Comparison of ENCODE assay signal across 32 cellular contexts in genomic region chr10:77881636-77882035, GRCh38. TPM values are rescaled to one million over a fixed set of nuclear protein-coding genes. Genes with fewer than 3 reads are reported as not detected.
DNase-seq lines count a peak whose midpoint lies in the region; ATAC-seq and TF ChIP-seq lines count a peak whose summit lies in the region.
"Had no signal": no experiment of that assay in that cellular context is flagged by ENCODE, and none has a peak within 500 bp of the region (broad histone marks: within the 10 kb centered on the region; RNA-seq: fewer than 3 reads in every experiment).

No MANE protein-coding gene starts in this region.

- H3K9me2 ChIP-seq in GM23338 (ENCODE audit: insufficient read depth) (no peaks in the 10 kb centered on the region), PC-3 (replicated peaks; ENCODE audit: low read length) (no peaks in the 10 kb centered on the region)

- H3K36me3 ChIP-seq in GM23338 (ENCODE audit: insufficient read depth) (no peaks in the 10 kb centered on the region), psoas muscle (ENCODE audit: insufficient read depth in 1 of 2, low read depth in 1 of 2) (no peaks in the 10 kb centered on the region), PC-3 (ENCODE audit: low read depth, low read length) (0 out of 2 replicates have a peak, but pooled peaks cover 4% of the 10 kb centered on the region)

- H4K20me1 ChIP-seq in GM23338 (replicated peaks; ENCODE audit: insufficient read depth) (no peaks in the 10 kb centered on the region), PC-3 (ENCODE audit: low read length) (no peaks in the 10 kb centered on the region; the same call in 1 of the 2 replicates)

- H3K36me3 Mint-ChIP-seq in GM23338 (ENCODE audit: low read depth) (peaks cover 6% of the 10 kb centered on the region; the same call in 2 of the 3 replicates), immature natural killer cell (peaks cover 0 to 8% (median 0%) of the 10 kb centered on the region in 3 donors)
- H3K36me3 Mint-ChIP-seq: activated naive CD8-positive, alpha-beta T cell treated with anti-CD3 and anti-CD28 coated beads for 36 hours; mesothelial cell of epicardium; naive B cell had no signal

- H3K4me1 Mint-ChIP-seq in GM23338 (peaks cover 71% of the 10 kb centered on the region), immature natural killer cell (peaks cover 51 to 61% of the 10 kb centered on the region in 2 donors)

- H3K4me2 ChIP-seq in GM23338 (0 out of 2 replicates have a peak overlapping the region, but pooled peaks have one; percentile 55), PC-3 (ENCODE audit: low read length) (no peak overlapping the region)
- H3K4me2 ChIP-seq: BLaER1 treated with 17β-estradiol and CSF1 and Interleukin-3, amounts not matched to agents 10 nM and 100 nM had no signal

- WGBS in psoas muscle, 3 donors, result 44 to 56% (median 44%) methylated on average over 4 of the region's 4 CpGs

- H3F3A ChIP-seq in GM23338 (replicated peaks; ENCODE audit: low read depth) (peaks cover 25% of the 10 kb centered on the region), PC-3 (ENCODE audit: low read length, unreplicated experiment) (no peaks in the 10 kb centered on the region)

- TF ChIP-seq CTCF in GM23338 (conservative IDR thresholded peaks at IDR 0.05; ENCODE audit: low read depth in 2 of 2) (no peak), psoas muscle (IDR thresholded peaks at IDR 0.05) (no peak), PC-3 (conservative IDR thresholded peaks at IDR 0.05; ENCODE audit: low read depth, low read length) (no peak)

- H3K9me3 ChIP-seq in psoas muscle (no peaks in the 10 kb centered on the region), PC-3 (ENCODE audit: low read length) (no peaks in the 10 kb centered on the region)
- H3K9me3 ChIP-seq: BLaER1 treated with 17β-estradiol and CSF1 and Interleukin-3, amounts not matched to agents 10 nM and 100 nM had no signal

- H2AFZ ChIP-seq in GM23338 (no peak overlapping the region), PC-3 (ENCODE audit: low read length) (no peak overlapping the region)

- CTCF ChIA-PET in PC-3 (lab: Charles Lee), result no interaction called here

- H3K27ac Mint-ChIP-seq in GM23338 (peak overlapping the region; percentile 72), immature natural killer cell (peak overlapping the region in 5 of 6 donors; percentile 46 to 99 (median 74))
- H3K27ac Mint-ChIP-seq: activated naive CD8-positive, alpha-beta T cell treated with anti-CD3 and anti-CD28 coated beads for 36 hours; mesothelial cell of epicardium had no signal

- H3K27me3 Mint-ChIP-seq in GM23338 (ENCODE audit: insufficient read depth, low read depth, poor library complexity) (peaks cover 17% of the 10 kb centered on the region), immature natural killer cell (ENCODE audit: low read depth in 3 of 3) (peaks cover 8 to 11% (median 9%) of the 10 kb centered on the region in 3 donors)
- H3K27me3 Mint-ChIP-seq: activated naive CD8-positive, alpha-beta T cell treated with anti-CD3 and anti-CD28 coated beads for 36 hours; naive B cell; type B pancreatic cell had no signal

- H3K4me3 ChIP-seq in GM23338 (no peak overlapping the region), psoas muscle (no peak overlapping the region), PC-3 (ENCODE audit: low read length) (no peak overlapping the region)
- H3K4me3 ChIP-seq: BLaER1 treated with 17β-estradiol and CSF1 and Interleukin-3, amounts not matched to agents 10 nM and 100 nM; K562 had no signal

- ATAC-seq in GM23338, result no peak
- ATAC-seq in psoas muscle, result peak; percentile 85 to 90 (median 88)
- no peak for ATAC-seq in PC-3
- no peak for ATAC-seq in HG03521 (IDR thresholded peaks at IDR 0.05; ENCODE audit: unreplicated experiment)
- ATAC-seq: K562 had no signal

- no TSS peak for BruUV-seq in PC-3 (replicated peaks; lab: Mats Ljungman, UMichigan)

- POLR2A ChIA-PET in PC-3 (lab: Charles Lee; ENCODE audit: unreplicated experiment), result no interaction called here

- H3K4me3 Mint-ChIP-seq in GM23338, result no peak overlapping the region
- H3K4me3 Mint-ChIP-seq in immature natural killer cell, result no peak overlapping the region
- H3K4me3 Mint-ChIP-seq: activated naive CD8-positive, alpha-beta T cell treated with anti-CD3 and anti-CD28 coated beads for 36 hours; mesothelial cell of epicardium; naive B cell; type B pancreatic cell had no signal

- no peaks in the 10 kb centered on the region; the same call in 2 of the 3 replicates for H3K9me3 Mint-ChIP-seq in GM23338
- no peaks in the 10 kb centered on the region for H3K9me3 Mint-ChIP-seq in immature natural killer cell
- H3K9me3 Mint-ChIP-seq: activated naive CD8-positive, alpha-beta T cell treated with anti-CD3 and anti-CD28 coated beads for 36 hours; mesothelial cell of epicardium; type B pancreatic cell had no signal

- H3K27ac ChIP-seq in GM23338 (ENCODE audit: low read depth), result 0 out of 2 replicates have a peak overlapping the region, but pooled peaks have one; percentile 69
- H3K27ac ChIP-seq in psoas muscle, result peak overlapping the region; percentile 80
- no peak overlapping the region for H3K27ac ChIP-seq in PC-3 (ENCODE audit: low read length)
- H3K27ac ChIP-seq: BLaER1 treated with 17β-estradiol and CSF1 and Interleukin-3, amounts not matched to agents 10 nM and 100 nM had no signal

- no peak for DNase-seq in GM23338 (ENCODE audit: low spot score)
- DNase-seq in M059J (ENCODE audit: low read depth), result peak; percentile 70
- no peak for DNase-seq in immature natural killer cell
- peak; percentile 57 to 83 for DNase-seq in psoas muscle
- no peak for DNase-seq in PC-3
- DNase-seq in NCI-H2107 (lab: John Stamatoyannopoulos, UW), result no peak
- no peak for DNase-seq in activated CD8-positive, alpha-beta memory T cell treated with anti-CD3 and anti-CD28 coated beads, Interleukin-2, amount 50 U/mL, for 4 hours
- DNase-seq: activated CD4-positive, alpha-beta T cell treated with anti-CD3 and anti-CD28 coated beads for 48 hours; activated CD8-positive, alpha-beta memory T cell treated with anti-CD3 and anti-CD28 coated beads for 24 hours; activated effector memory CD4-positive, alpha-beta T cell treated with anti-CD3 and anti-CD28 coated beads, Interleukin-2, amount 50 U/mL, for 16 hours; activated naive CD8-positive, alpha-beta T cell treated with anti-CD3 and anti-CD28 coated beads for 36 hours; activated T-cell treated with anti-CD3 and anti-CD28 coated beads, Interleukin-2, amount 50 U/mL, for 1 hour; aorta; caudate nucleus; cortex of kidney; effector memory CD4-positive, alpha-beta T cell; glutamatergic neuron; islet precursor cell; MM.1S; naive B cell; NCI-H1105 treated with DMSO at 0.1 percent for 48 hours; NCI-H2029 treated with DMSO at 0.1 percent for 48 hours; NCI-H526; NK-92 treated with Interleukin-12 subunit alpha and Interleukin-12 subunit beta, amount 100 ng/mL, for 24 hours; SIG-M5; stimulated activated naive CD4-positive, alpha-beta T cell; WERI-Rb-1 had no signal

- intact Hi-C loops in psoas muscle (cut with DNase I) (no loop called here), PC-3 (cut with micrococcal nuclease) (loop anchor here (2.0 kb wide), 1 partner anchor 17 kb away; no protein-coding TSS in a partner anchor)

- peaks cover 45% of the 10 kb centered on the region for H3K4me1 ChIP-seq in GM23338 (ENCODE audit: insufficient read depth)
- peaks cover 66% of the 10 kb centered on the region for H3K4me1 ChIP-seq in psoas muscle
- no peaks in the 10 kb centered on the region for H3K4me1 ChIP-seq in PC-3 (ENCODE audit: insufficient read depth, low read length)

- no peak overlapping the region for H3K9ac ChIP-seq in PC-3 (ENCODE audit: low read length)
- H3K9ac ChIP-seq: BLaER1 treated with 17β-estradiol and CSF1 and Interleukin-3, amounts not matched to agents 10 nM and 100 nM had no signal

- H3K27me3 ChIP-seq in GM23338 (ENCODE audit: insufficient read depth) (no peaks in the 10 kb centered on the region), psoas muscle (ENCODE audit: insufficient read depth in 3 of 3, low read length in 2 of 3) (no peaks in the 10 kb centered on the region), PC-3 (ENCODE audit: low read length) (no peaks in the 10 kb centered on the region)
- H3K27me3 ChIP-seq: BLaER1 treated with 17β-estradiol and CSF1 and Interleukin-3, amounts not matched to agents 10 nM and 100 nM had no signal

- H3K79me2 ChIP-seq in GM23338 (replicated peaks; ENCODE audit: insufficient read depth) (peaks cover 82% of the 10 kb centered on the region), PC-3 (ENCODE audit: low read length) (peaks cover 89% of the 10 kb centered on the region)

TF ChIP-seq in GM23338, 12 proteins besides CTCF, POLR2A, EP300 and RAD21 (continues in another document):
- no peak for TF ChIP-seq ZNF114 (CRISPR knock-in tag; IDR thresholded peaks at IDR 0.05)
- no peak for TF ChIP-seq CREB1 (CRISPR knock-in tag; IDR thresholded peaks at IDR 0.05; ENCODE audit: low read depth)
- TF ChIP-seq REST (IDR thresholded peaks at IDR 0.05; ENCODE audit: unreplicated experiment), result no peak

RNA-seq across cellular contexts. Expression of gene DLG5, which starts 44.9 kb away (rescaled TPM):
- 50.8 and 66.6 TPM in 2 replicates for total RNA-seq in GM23338 (2014; rRNA removed; shearing (Covaris generic))
- polyA plus RNA-seq in GM23338 (2016; fragmentation: Nextera tagmentation; extraction: Ambion mirVana), result 6.0 and 7.4 TPM in 2 replicates
- 10.4 and 19.5 TPM in 2 replicates for total RNA-seq in M059J (2014; rRNA removed; shearing (Covaris generic))
- polyA plus RNA-seq in immature natural killer cell, result 1 to 10 TPM; 1.6 to 3.7 (median 1.9) TPM
- total RNA-seq in psoas muscle, result 10 to 100 TPM; 36.9 to 62.9 (median 39.9) TPM
- polyA plus RNA-seq in psoas muscle, result 10 to 100 TPM; 10.2 to 18.3 (median 12.7) TPM
- 118 and 158 TPM in 2 replicates for total RNA-seq in PC-3 (2014; rRNA removed)

Comparison
In these comparisons a context has a peak if more than half of its experiments do, and no peak if none do; other contexts are left out.
1. ATAC-seq: peak in psoas muscle (4 of 4); none in GM23338 (single experiment), PC-3 (single experiment) and HG03521 (single experiment).
2. DNase-seq: peak in M059J (single experiment) and psoas muscle (2 of 2); none in GM23338 (single experiment), immature natural killer cell (0 of 3), PC-3 (single experiment), NCI-H2107 (single experiment) and activated CD8-positive, alpha-beta memory T cell treated with anti-CD3 and anti-CD28 coated beads, Interleukin-2, amount 50 U/mL, for 4 hours (single experiment).